ENCODE assay signal across 8 cellular contexts in the genomic region with DNA sequence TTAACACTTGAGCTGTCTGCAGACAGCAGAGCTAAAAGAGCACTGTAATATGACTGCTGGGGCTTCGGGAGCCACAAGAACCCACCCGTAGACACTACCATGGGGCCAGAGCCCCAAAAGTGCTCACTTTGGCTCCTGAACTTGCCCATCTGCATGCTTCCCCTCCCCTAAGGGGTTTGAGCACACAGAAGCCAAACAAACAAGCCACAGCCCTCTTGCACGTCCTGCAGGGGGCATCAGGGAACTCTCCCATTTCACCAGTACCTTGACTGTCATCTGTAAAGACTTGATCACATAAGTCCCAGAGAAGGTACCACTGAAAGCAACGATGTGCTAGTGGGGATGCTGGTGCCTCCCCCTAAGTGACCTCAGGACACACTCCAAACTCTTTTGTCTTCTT.
A peak's percentile ranks its signal among the peaks of the same experiment; 100 is the strongest.
DNase-seq lines count a peak whose midpoint lies in the region; ATAC-seq, FAIRE-seq and TF ChIP-seq lines count a peak whose summit lies in the region.

No MANE protein-coding gene starts in this region.

- H2AFZ ChIP-seq in IMR-90 (replicated peaks; ENCODE audit: low read length, poor library complexity) (peak overlapping the region; percentile 29), astrocyte (ENCODE audit: low read depth, low read length) (peak overlapping the region; percentile 9)

- no peaks in the 10 kb centered on the region for H3K27me3 Mint-ChIP-seq in astrocyte (ENCODE audit: low read depth, unreplicated experiment)

- H3K4me2 ChIP-seq in IMR-90 (ENCODE audit: low read depth, low read length) (no peak overlapping the region), astrocyte (ENCODE audit: low read length) (no peak overlapping the region)

- H3K9me3 Mint-ChIP-seq in astrocyte (ENCODE audit: unreplicated experiment): no peaks in the 10 kb centered on the region

- no peak overlapping the region for H3K27ac Mint-ChIP-seq in astrocyte (ENCODE audit: unreplicated experiment)

- no peaks in the 10 kb centered on the region for H3K79me1 ChIP-seq in IMR-90 (ENCODE audit: low read depth in 1 of 2, low read length in 2 of 2)

- intact Hi-C loops in IMR-90 (cut with micrococcal nuclease): no loop called here

- no peak overlapping the region for H3K14ac ChIP-seq in IMR-90 (replicated peaks; ENCODE audit: low read depth, low read length)

- dilution Hi-C loops in IMR-90 (cut with HindIII; ENCODE audit: low sequenced_read_pairs, unreplicated experiment): no loop called here

- H3K4me3 ChIP-seq in IMR-90 (ENCODE audit: insufficient read depth, low read depth, low read length): no peak overlapping the region
- no peak overlapping the region for H3K4me3 ChIP-seq in astrocyte (ENCODE audit: insufficient read depth, low read depth, low read length)

- CTCF ChIA-PET in IMR-90 (lab: Yijun Ruan, JAX): interaction anchor here (0.7 kb wide), 1 partner anchor 23 kb away, joined by 3 read pairs; no protein-coding TSS in a partner anchor

- H2BK15ac ChIP-seq in IMR-90 (ENCODE audit: low read depth, low read length): no peak overlapping the region

- ATAC-seq in IMR-90 (ENCODE audit: low read depth) (peak; percentile 37; the same call in 1 of the 2 replicates), HG02970 (IDR thresholded peaks at IDR 0.05; ENCODE audit: low FRiP score, unreplicated experiment) (no peak)

- peak overlapping the region; percentile 70 for H2AK9ac ChIP-seq in IMR-90 (replicated peaks; ENCODE audit: low read depth, low read length, poor library complexity)

- peaks cover 8% of the 10 kb centered on the region for H3K4me1 Mint-ChIP-seq in astrocyte (ENCODE audit: low read depth, unreplicated experiment)

- no peak overlapping the region for H2AK5ac ChIP-seq in IMR-90 (ENCODE audit: low read depth, low read length)

- TF ChIP-seq RAD21 in IMR-90 (IDR thresholded peaks at IDR 0.05; ENCODE audit: low read length): peak; percentile 47

- no peak overlapping the region for H4K5ac ChIP-seq in IMR-90 (ENCODE audit: low read depth, low read length)

- H3K56ac ChIP-seq in IMR-90 (ENCODE audit: extremely low read depth, insufficient read depth, low read length): no peak overlapping the region

- BruUV-seq in IMR-90 (replicated peaks; lab: Mats Ljungman, UMichigan): no TSS peak

- H3K9me3 ChIP-seq in IMR-90 (ENCODE audit: control insufficient read depth, insufficient read depth, low read length): no peaks in the 10 kb centered on the region
- no peaks in the 10 kb centered on the region for H3K9me3 ChIP-seq in astrocyte (ENCODE audit: insufficient read depth, low read depth, low read length)

- no peak for TF ChIP-seq POLR2A in IMR-90 (IDR thresholded peaks at IDR 0.05; ENCODE audit: low read depth, low read length)

- H3K4me1 ChIP-seq in IMR-90 (ENCODE audit: control insufficient read depth, insufficient read depth, low read length) (no peaks in the 10 kb centered on the region), astrocyte (ENCODE audit: insufficient read depth, low read length) (no peaks in the 10 kb centered on the region)

- FAIRE-seq in astrocyte (lab: Jason Lieb, UNC): no peak

- H3K18ac ChIP-seq in IMR-90 (ENCODE audit: low read depth, low read length): no peak overlapping the region

- no peaks in the 10 kb centered on the region for H3K79me2 ChIP-seq in astrocyte (ENCODE audit: insufficient read depth, low read length)

- no peak overlapping the region for H3K4me3 Mint-ChIP-seq in astrocyte (ENCODE audit: unreplicated experiment)

- no peak overlapping the region for H4K8ac ChIP-seq in IMR-90 (ENCODE audit: low read depth in 2 of 2, low read length in 2 of 2)

- no peak overlapping the region for H2BK5ac ChIP-seq in IMR-90 (ENCODE audit: low read depth, low read length, poor library complexity, severe bottlenecking)

- H3K36me3 ChIP-seq in IMR-90 (ENCODE audit: control insufficient read depth, insufficient read depth, low read length) (no peaks in the 10 kb centered on the region), astrocyte (ENCODE audit: insufficient read depth, low read length) (no peaks in the 10 kb centered on the region)

- peak overlapping the region; percentile 13; the same call in 1 of the 2 replicates for H3K4ac ChIP-seq in IMR-90 (ENCODE audit: low read depth, low read length)

- POLR2A ChIA-PET in IMR-90 (lab: Charles Lee; ENCODE audit: unreplicated experiment): no interaction called here

- no peak overlapping the region for H3K23ac ChIP-seq in IMR-90 (ENCODE audit: low read depth, low read length)

- H3K27me3 ChIP-seq in IMR-90 (ENCODE audit: control insufficient read depth, insufficient read depth, low read length) (no peaks in the 10 kb centered on the region), astrocyte (ENCODE audit: insufficient read depth, low read length) (no peaks in the 10 kb centered on the region)

- no peaks in the 10 kb centered on the region for H3K36me3 Mint-ChIP-seq in astrocyte (ENCODE audit: low read depth, unreplicated experiment)

- H3K27ac ChIP-seq in IMR-90 (ENCODE audit: insufficient read depth, low read length) (no peak overlapping the region), astrocyte (ENCODE audit: low read depth, low read length) (no peak overlapping the region)

- H3K9ac ChIP-seq in IMR-90 (ENCODE audit: low read depth, low read length): no peak overlapping the region
- H3K9ac ChIP-seq in astrocyte (ENCODE audit: low read length): no peak overlapping the region

- WGBS in IMR-90 (ENCODE audit: extremely low coverage in 2 of 2, insufficient read length in 1 of 2), 2 experiments: 80% methylated on average over 1 of the region's 4 CpGs; no CpG with 5 or more reads in 1 of the 2 experiments

- DNase-seq in IMR-90 (peak; percentile 28), astrocyte (ENCODE audit: low read depth) (no peak), myocyte (ENCODE audit: low read depth) (peak; percentile 34), NCI-H2227 treated with DMSO at 0.1 percent for 48 hours (lab: John Stamatoyannopoulos, UW) (no peak), middle frontal gyrus (ENCODE audit: extremely low spot score, low spot score) (no peak), DMS79 (lab: John Stamatoyannopoulos, UW) (no peak)

- no peak overlapping the region for H2BK120ac ChIP-seq in IMR-90 (ENCODE audit: low read depth, low read length)

- TF ChIP-seq CTCF in GM12873 (IDR thresholded peaks at IDR 0.05; ENCODE audit: insufficient read depth, low read depth, low read length, missing control alignments): peak; percentile 75
- TF ChIP-seq CTCF in IMR-90 (conservative IDR thresholded peaks at IDR 0.05; ENCODE audit: low read depth, low read length): peak; percentile 31
- TF ChIP-seq CTCF in astrocyte (IDR thresholded peaks at IDR 0.05; ENCODE audit: insufficient read depth, low read depth, low read length): peak; percentile 21

- H4K20me1 ChIP-seq in IMR-90 (ENCODE audit: insufficient read depth, low read length) (no peaks in the 10 kb centered on the region), astrocyte (ENCODE audit: insufficient read depth, low read length) (no peaks in the 10 kb centered on the region)

- H3K9me1 ChIP-seq in IMR-90 (ENCODE audit: insufficient read depth, low read length): no peaks in the 10 kb centered on the region

- H2BK20ac ChIP-seq in IMR-90 (ENCODE audit: low read depth, low read length): no peak overlapping the region; the same call in 1 of the 2 replicates

- in situ Hi-C loops in IMR-90 (cut with MboI; ENCODE audit: low sequenced_read_pairs): no loop called here

- no peak overlapping the region for H4K91ac ChIP-seq in IMR-90 (ENCODE audit: insufficient read depth, low read depth, low read length)

TF ChIP-seq in IMR-90, 13 proteins besides CTCF, POLR2A, EP300 and RAD21:
- TF ChIP-seq BHLHE40 (IDR thresholded peaks at IDR 0.05; ENCODE audit: low read depth, low read length) (no peak), SMC3 (IDR thresholded peaks at IDR 0.05; ENCODE audit: low read depth, low read length) (peak; percentile 40)
TF ChIP-seq in IMR-90: peak in this region for 1.

Comparison
In these comparisons a context has a peak if more than half of its experiments do, and no peak if none do; other contexts are left out.
1. CTCF ChIP-seq: peak in every context shown above with its lines; median percentile 75 in GM12873; 31 in IMR-90; 21 in astrocyte.
2. DNase-seq: peak in IMR-90 (single experiment) and myocyte (single experiment); none in astrocyte (single experiment), NCI-H2227 treated with DMSO at 0.1 percent for 48 hours (single experiment), middle frontal gyrus (single experiment) and DMS79 (single experiment).